Comparison of ENCODE assay signal across 33 cellular contexts in the genomic region with DNA sequence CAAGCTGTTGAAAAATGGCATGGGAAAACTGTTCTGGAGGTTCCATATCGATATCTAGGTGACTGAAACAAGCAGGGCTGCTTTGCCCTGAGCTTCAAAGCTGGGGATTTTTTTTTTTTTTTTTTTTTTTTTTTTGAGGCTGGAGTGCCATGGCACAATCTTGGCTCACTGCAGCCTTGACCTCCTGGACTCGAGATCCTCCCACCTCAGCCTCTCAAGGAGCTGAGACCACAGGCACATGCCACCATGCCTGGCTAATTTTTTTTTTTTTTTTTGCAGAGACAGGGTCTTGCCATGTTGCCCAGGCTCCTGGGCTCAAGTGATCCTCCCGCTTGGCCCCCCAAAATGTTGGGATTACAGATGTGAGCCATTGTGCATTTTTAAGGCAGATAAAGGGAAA. TPM values are rescaled to one million over a fixed set of nuclear protein-coding genes. Genes with fewer than 3 reads are reported as not detected.
"Had no signal": no experiment of that assay in that cellular context is flagged by ENCODE, and none has a peak within 500 bp of the region (broad histone marks: within the 10 kb centered on the region; RNA-seq: fewer than 3 reads in every experiment).

No MANE protein-coding gene starts in this region.

- H3K27me3 ChIP-seq: stomach, suprapubic skin, testis, thyroid gland, tibial artery, tibial nerve, transverse colon, upper lobe of left lung, upper lobe of right lung, uterus, vagina had no signal

- H3K9me3 ChIP-seq: stomach, suprapubic skin, testis, thoracic aorta, thyroid gland, tibial artery, tibial nerve, transverse colon, upper lobe of left lung, upper lobe of right lung, uterus, vagina had no signal

- DNase-seq: stimulated activated CD4-positive, alpha-beta T cell treated with anti-CD3 and anti-CD28 coated beads, Interleukin-2, amount 100 ng/mL, for 48 hours; stimulated activated CD4-positive, alpha-beta T cell treated with anti-CD3 and anti-CD28 coated beads, Interleukin-4, amount 100 ng/mL, for 1 hour; stimulated activated CD4-positive, alpha-beta T cell treated with anti-CD3 and anti-CD28 coated beads, Interleukin-4, amount 100 ng/mL, for 24 hours; stimulated activated CD4-positive, alpha-beta T cell treated with anti-CD3 and anti-CD28 coated beads, Interleukin-4, amount 100 ng/mL, for 4 hours; stimulated activated CD8-positive, alpha-beta memory T cell treated with anti-CD3 and anti-CD28 coated beads, Interleukin-4, amount 100 ng/mL, for 48 hours; stimulated activated naive B cell treated with anti-CD40 and anti-IgM and Interleukin-4, amounts not matched to agents 10 μg/mL and 1 μg/mL and 100 μg/mL, for 72 hours; stimulated activated naive CD4-positive, alpha-beta T cell; stimulated activated naive CD4-positive, alpha-beta T cell treated with Interleukin-2 at 50 U/mL for 16 hours; stimulated activated naive CD8-positive, alpha-beta T cell treated with anti-CD3 and anti-CD28 coated beads, Interleukin-15, amount 100 ng/mL, for 72 hours; stimulated activated naive CD8-positive, alpha-beta T cell treated with anti-CD3 and anti-CD28 coated beads, Interleukin-15, Interleukin-2, amounts not matched to agents 100 U/mL and 50 U/mL, for 24 hours; stomach; substantia nigra; testis; thyroid gland; tibial artery; transverse colon; trophoblast cell; upper lobe of left lung; uterus had no signal

- H3K27me3 Mint-ChIP-seq: stimulated activated memory B cell treated with anti-CD40 and anti-IgM and Interleukin-4, amounts not matched to agents 10 μg/mL and 1 μg/mL and 100 μg/mL, for 72 hours; stimulated activated naive B cell treated with anti-CD40 and anti-IgM and Interleukin-4, amounts not matched to agents 10 μg/mL and 1 μg/mL and 100 μg/mL, for 72 hours; stimulated activated naive CD8-positive, alpha-beta T cell treated with anti-CD3 and anti-CD28 coated beads, Interleukin-15, amount 100 ng/mL, for 72 hours; stimulated activated naive CD8-positive, alpha-beta T cell treated with anti-CD3 and anti-CD28 coated beads, Interleukin-15, Interleukin-2, amounts not matched to agents 100 ng/mL and 50 ng/mL, for 24 hours; type B pancreatic cell had no signal

- H3K4me3 ChIP-seq: stomach, suprapubic skin, testis, thoracic aorta, thyroid gland, tibial artery, tibial nerve, transverse colon, upper lobe of left lung, upper lobe of right lung, uterus, vagina had no signal

- H3K4me1 ChIP-seq: stomach, suprapubic skin, thyroid gland, tibial artery, tibial nerve, transverse colon, upper lobe of left lung, upper lobe of right lung, uterus, vagina had no signal

- H3K4me3 Mint-ChIP-seq: stimulated activated effector memory CD8-positive, alpha-beta T cell treated with anti-CD3 and anti-CD28 coated beads, Interleukin-12 subunit alpha, Interleukin-12 subunit beta, amount 100 ng/mL, for 72 hours; stimulated activated memory B cell treated with anti-CD40 and anti-IgM and Interleukin-4, amounts not matched to agents 10 μg/mL and 1 μg/mL and 100 μg/mL, for 72 hours; stimulated activated naive B cell treated with anti-CD40 and anti-IgM and Interleukin-4, amounts not matched to agents 10 μg/mL and 1 μg/mL and 100 μg/mL, for 72 hours; stimulated activated naive CD8-positive, alpha-beta T cell treated with anti-CD3 and anti-CD28 coated beads, Interleukin-15, amount 100 ng/mL, for 72 hours; stimulated activated naive CD8-positive, alpha-beta T cell treated with anti-CD3 and anti-CD28 coated beads, Interleukin-15, Interleukin-2, amounts not matched to agents 100 ng/mL and 50 ng/mL, for 24 hours; type B pancreatic cell had no signal

- H3K27ac Mint-ChIP-seq: stimulated activated effector memory CD8-positive, alpha-beta T cell treated with anti-CD3 and anti-CD28 coated beads, Interleukin-12 subunit alpha, Interleukin-12 subunit beta, amount 100 ng/mL, for 72 hours; stimulated activated memory B cell treated with anti-CD40 and anti-IgM and Interleukin-4, amounts not matched to agents 10 μg/mL and 1 μg/mL and 100 μg/mL, for 72 hours; stimulated activated naive B cell treated with anti-CD40 and anti-IgM and Interleukin-4, amounts not matched to agents 10 μg/mL and 1 μg/mL and 100 μg/mL, for 72 hours; stimulated activated naive CD8-positive, alpha-beta T cell treated with anti-CD3 and anti-CD28 coated beads, Interleukin-15, amount 100 ng/mL, for 72 hours; stimulated activated naive CD8-positive, alpha-beta T cell treated with anti-CD3 and anti-CD28 coated beads, Interleukin-15, Interleukin-2, amounts not matched to agents 100 ng/mL and 50 ng/mL, for 24 hours; type B pancreatic cell had no signal

- H3K4me1 Mint-ChIP-seq: stimulated activated effector memory CD8-positive, alpha-beta T cell treated with anti-CD3 and anti-CD28 coated beads, Interleukin-12 subunit alpha, Interleukin-12 subunit beta, amount 100 ng/mL, for 72 hours; stimulated activated memory B cell treated with anti-CD40 and anti-IgM and Interleukin-4, amounts not matched to agents 10 μg/mL and 1 μg/mL and 100 μg/mL, for 72 hours; stimulated activated naive B cell treated with anti-CD40 and anti-IgM and Interleukin-4, amounts not matched to agents 10 μg/mL and 1 μg/mL and 100 μg/mL, for 72 hours; stimulated activated naive CD8-positive, alpha-beta T cell treated with anti-CD3 and anti-CD28 coated beads, Interleukin-15, amount 100 ng/mL, for 72 hours had no signal

- H3K36me3 ChIP-seq: uterus had no signal

- H3K9me3 Mint-ChIP-seq: stimulated activated effector memory CD8-positive, alpha-beta T cell treated with anti-CD3 and anti-CD28 coated beads, Interleukin-12 subunit alpha, Interleukin-12 subunit beta, amount 100 ng/mL, for 72 hours; stimulated activated memory B cell treated with anti-CD40 and anti-IgM and Interleukin-4, amounts not matched to agents 10 μg/mL and 1 μg/mL and 100 μg/mL, for 72 hours; stimulated activated naive B cell treated with anti-CD40 and anti-IgM and Interleukin-4, amounts not matched to agents 10 μg/mL and 1 μg/mL and 100 μg/mL, for 72 hours; stimulated activated naive CD8-positive, alpha-beta T cell treated with anti-CD3 and anti-CD28 coated beads, Interleukin-15, amount 100 ng/mL, for 72 hours; stimulated activated naive CD8-positive, alpha-beta T cell treated with anti-CD3 and anti-CD28 coated beads, Interleukin-15, Interleukin-2, amounts not matched to agents 100 ng/mL and 50 ng/mL, for 24 hours; type B pancreatic cell had no signal

- H3K27ac ChIP-seq: stomach, suprapubic skin, thoracic aorta, thyroid gland, tibial artery, tibial nerve, transverse colon, upper lobe of left lung, upper lobe of right lung, uterus, vagina had no signal

RNA-seq across cellular contexts. Expression of a gene that starts 23.5 kb away (rescaled TPM):
- total RNA-seq: stomach, subcutaneous adipose tissue, suprapubic skin, temporal lobe, thoracic aorta, thyroid gland, tibial nerve, transverse colon, upper lobe of left lung, upper lobe of right lung, ureter, urinary bladder, uterus, vagina had no signal
- polyA plus RNA-seq: stomach, thymus, urinary bladder had no signal
